Comparison of ENCODE assay signal across 19 cellular contexts in the genomic region with DNA sequence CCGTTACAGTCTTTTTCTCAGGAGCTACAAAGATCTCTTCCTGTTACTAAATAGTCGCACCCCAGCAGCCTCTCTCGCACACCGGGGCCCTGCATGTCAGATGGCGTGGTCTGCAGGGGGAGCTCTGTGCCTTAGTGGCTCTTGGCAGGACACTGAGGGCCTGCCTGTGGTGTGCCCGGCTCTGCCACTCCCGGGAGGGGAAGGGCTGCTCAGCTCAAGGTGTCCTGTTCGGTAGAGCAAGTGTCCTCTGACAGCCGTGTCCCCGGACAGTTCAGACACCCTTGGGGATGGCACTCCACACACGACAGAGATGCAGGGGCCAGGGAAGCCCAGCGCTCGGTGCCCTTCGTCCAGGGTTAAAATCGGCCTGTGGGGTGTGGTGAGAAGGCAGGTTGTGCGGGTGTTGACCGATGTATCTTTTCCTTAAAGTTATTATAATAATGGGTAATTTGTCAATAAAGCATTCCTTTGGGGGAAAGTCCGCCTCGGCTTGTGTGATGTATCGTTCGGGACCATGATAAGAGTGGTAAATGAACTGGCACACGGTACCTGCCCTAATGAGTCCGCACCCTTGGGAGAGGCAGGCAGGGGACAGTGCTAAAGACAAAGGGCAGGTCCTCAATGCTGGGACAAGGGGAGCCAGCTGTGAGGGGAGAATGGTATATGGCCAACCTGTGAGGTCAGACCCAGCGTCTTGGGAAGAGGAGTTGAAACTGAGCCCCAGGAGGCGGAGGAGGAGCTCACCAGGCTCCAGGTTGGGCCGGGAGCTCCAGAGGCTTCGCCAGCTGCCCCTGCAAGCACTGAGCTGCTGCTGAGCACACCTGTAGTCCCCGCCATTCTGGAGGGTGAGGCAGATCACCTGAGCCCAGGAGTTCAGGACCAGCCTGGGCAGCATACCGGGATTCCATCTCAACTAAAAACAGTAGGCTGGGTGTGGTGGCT. TPM values are rescaled to one million over a fixed set of nuclear protein-coding genes. Genes with fewer than 3 reads are reported as not detected.
A peak's percentile ranks its signal among the peaks of the same experiment; 100 is the strongest.
DNase-seq lines count a peak whose midpoint lies in the region; ATAC-seq and TF ChIP-seq lines count a peak whose summit lies in the region.
"Had no signal": no experiment of that assay in that cellular context is flagged by ENCODE, and none has a peak within 500 bp of the region (broad histone marks: within the 10 kb centered on the region; RNA-seq: fewer than 3 reads in every experiment).

No MANE protein-coding gene starts in this region.

- H2BK15ac ChIP-seq in neuronal stem cell (ENCODE audit: low read length): no peak overlapping the region

- TF ChIP-seq POLR2A in NB4 (IDR thresholded peaks at IDR 0.05; ENCODE audit: extremely low read depth, insufficient read length): no peak

- H3K4me2 ChIP-seq in neuronal stem cell (ENCODE audit: insufficient read depth, low read length, poor library complexity, severe bottlenecking): no peak overlapping the region

- no peak overlapping the region for H3K14ac ChIP-seq in neuronal stem cell (ENCODE audit: low read length)

- H3K4me1 ChIP-seq in neuronal stem cell (ENCODE audit: control insufficient read depth in 2 of 2, insufficient read depth in 1 of 2, low read depth in 1 of 2, low read length in 2 of 2): peaks cover 3 to 8% of the 10 kb centered on the region in 2 donors

- H3K27me3 ChIP-seq in neuronal stem cell (ENCODE audit: control insufficient read depth in 3 of 3, insufficient read depth in 3 of 3, low read depth in 1 of 3, low read length in 3 of 3): no peaks in the 10 kb centered on the region
- H3K27me3 ChIP-seq: brain microvascular endothelial cell, sigmoid colon, upper lobe of right lung had no signal

- no peak overlapping the region for H3K4ac ChIP-seq in neuronal stem cell (ENCODE audit: low read length)

- no peak overlapping the region for H2BK120ac ChIP-seq in neuronal stem cell (ENCODE audit: low read depth, low read length)

- DNase-seq in DMS79 (lab: John Stamatoyannopoulos, UW): peak; percentile 25
- DNase-seq in NB4 (ENCODE audit: low read depth): peak; percentile 47
- DNase-seq in caudate nucleus (lab: John Stamatoyannopoulos, UW): no peak
- no peak for DNase-seq in neuronal stem cell (ENCODE audit: low spot score)
- no peak for DNase-seq in NCI-H2081 (lab: John Stamatoyannopoulos, UW)
- DNase-seq in NCI-H1694 (lab: John Stamatoyannopoulos, UW): no peak
- DNase-seq: activated CD4-positive, alpha-beta memory T cell treated with anti-CD3 and anti-CD28 coated beads, Interleukin-2, amount 10 ng/mL, durations not matched to agents 7 days and 5 days; activated naive CD8-positive, alpha-beta T cell treated with anti-CD3 and anti-CD28 coated beads, Interleukin-2, amount 10 ng/mL, durations not matched to agents 7 days and 5 days; activated T-cell treated with anti-CD3 and anti-CD28 coated beads, Interleukin-2, amount 50 U/mL, for 72 hours; brain microvascular endothelial cell; NCI-H1930; NCI-H510A; SHP77; sigmoid colon; stimulated activated naive CD8-positive, alpha-beta T cell treated with anti-CD3 and anti-CD28 coated beads, Interleukin-15, Interleukin-2, amounts not matched to agents 100 U/mL and 50 U/mL, for 24 hours; T-cell; upper lobe of right lung had no signal

- H4K91ac ChIP-seq in neuronal stem cell (ENCODE audit: low read depth, low read length, poor library complexity): no peak overlapping the region

- ATAC-seq in HG03039 (IDR thresholded peaks at IDR 0.05; ENCODE audit: unreplicated experiment): no peak
- ATAC-seq: activated T-cell treated with anti-CD3 and anti-CD28 coated beads, Interleukin-2, amount 50 U/mL, for 72 hours; esophagus mucosa; stimulated activated naive CD8-positive, alpha-beta T cell treated with anti-CD3 and anti-CD28 coated beads, Interleukin-15, Interleukin-2, amounts not matched to agents 100 U/mL and 50 U/mL, for 24 hours; T-cell; upper lobe of right lung had no signal

- no peak overlapping the region for H2AFZ ChIP-seq in neuronal stem cell (ENCODE audit: low read length)

- peaks cover 24 to 51% of the 10 kb centered on the region in 2 donors for H3K36me3 ChIP-seq in neuronal stem cell (replicated peaks in 1 of 2; ENCODE audit: control insufficient read depth in 2 of 2, insufficient read depth in 2 of 2, low read length in 2 of 2)

- H2BK12ac ChIP-seq in neuronal stem cell (ENCODE audit: low read length): no peak overlapping the region

- H4K8ac ChIP-seq in neuronal stem cell (ENCODE audit: low read depth, low read length): no peak overlapping the region

- H3K23ac ChIP-seq in neuronal stem cell (ENCODE audit: low read depth, low read length, poor library complexity): peak overlapping the region; percentile 67

- peak overlapping the region; percentile 26 for H3K27ac ChIP-seq in caudate nucleus (ENCODE audit: low read depth, low read length)
- H3K27ac ChIP-seq in neuronal stem cell (replicated peaks; ENCODE audit: low read length): no peak overlapping the region
- H3K27ac ChIP-seq: brain microvascular endothelial cell, sigmoid colon, upper lobe of right lung had no signal

- no peak overlapping the region for H3K18ac ChIP-seq in neuronal stem cell (ENCODE audit: low read length)

- H3K9me3 ChIP-seq in neuronal stem cell (replicated peaks in 1 of 2; ENCODE audit: control insufficient read depth in 2 of 2, insufficient read depth in 1 of 2, low read depth in 1 of 2, low read length in 2 of 2): no peaks in the 10 kb centered on the region
- H3K9me3 ChIP-seq: sigmoid colon, upper lobe of right lung had no signal

- H2AK5ac ChIP-seq in neuronal stem cell (ENCODE audit: low read depth, low read length): no peak overlapping the region

- no CpG with 5 or more reads among the region's 29 CpGs for WGBS in neuronal stem cell (ENCODE audit: extremely low coverage in 2 of 2, insufficient read length in 2 of 2, insufficient replicate concordance in 1 of 2), 2 donors

- H3K4me3 ChIP-seq in NB4 (ENCODE audit: low read depth, low read length) (no peak overlapping the region), neuronal stem cell (ENCODE audit: low read length in 2 of 2) (peak overlapping the region in 1 of 2 donors; percentile 12)
- H3K4me3 ChIP-seq: sigmoid colon, upper lobe of right lung had no signal

- peaks cover 2% of the 10 kb centered on the region for H3K79me1 ChIP-seq in neuronal stem cell (ENCODE audit: low read depth, low read length)

- H3K9ac ChIP-seq in neuronal stem cell (ENCODE audit: low read depth, low read length, poor library complexity): no peak overlapping the region

- H2BK5ac ChIP-seq in neuronal stem cell (ENCODE audit: low read length): no peak overlapping the region

- peak; percentile 14 for TF ChIP-seq CTCF in NB4 (IDR thresholded peaks at IDR 0.05; ENCODE audit: low read depth, low read length)

RNA-seq across cellular contexts. Expression of a gene that starts 3.6 kb away (rescaled TPM):
- polyA plus RNA-seq in neuronal stem cell (2013, experiment 1 of 2): 17.2 TPM
- 16.8 TPM for polyA plus RNA-seq in neuronal stem cell (2013, experiment 2 of 2)

RNA-seq across cellular contexts. Expression of a gene that starts 26.3 kb away (rescaled TPM):
- polyA plus RNA-seq in neuronal stem cell (2013, experiment 1 of 2): 48.5 TPM
- polyA plus RNA-seq in neuronal stem cell (2013, experiment 2 of 2): 47.7 TPM

RNA-seq across cellular contexts. Expression of a gene that starts 30.0 kb away (rescaled TPM):
- not detected for polyA plus RNA-seq in neuronal stem cell (2013, experiment 1 of 2)
- not detected for polyA plus RNA-seq in neuronal stem cell (2013, experiment 2 of 2)

Comparison
In these comparisons a context has a peak if more than half of its experiments do, and no peak if none do; other contexts are left out.
1. DNase-seq: peak in DMS79 (single experiment) and NB4 (single experiment); none in caudate nucleus (0 of 61), neuronal stem cell (single experiment), NCI-H2081 (0 of 2) and NCI-H1694 (single experiment).